Comparison of ENCODE assay signal across 8 cellular contexts in the genomic region with DNA sequence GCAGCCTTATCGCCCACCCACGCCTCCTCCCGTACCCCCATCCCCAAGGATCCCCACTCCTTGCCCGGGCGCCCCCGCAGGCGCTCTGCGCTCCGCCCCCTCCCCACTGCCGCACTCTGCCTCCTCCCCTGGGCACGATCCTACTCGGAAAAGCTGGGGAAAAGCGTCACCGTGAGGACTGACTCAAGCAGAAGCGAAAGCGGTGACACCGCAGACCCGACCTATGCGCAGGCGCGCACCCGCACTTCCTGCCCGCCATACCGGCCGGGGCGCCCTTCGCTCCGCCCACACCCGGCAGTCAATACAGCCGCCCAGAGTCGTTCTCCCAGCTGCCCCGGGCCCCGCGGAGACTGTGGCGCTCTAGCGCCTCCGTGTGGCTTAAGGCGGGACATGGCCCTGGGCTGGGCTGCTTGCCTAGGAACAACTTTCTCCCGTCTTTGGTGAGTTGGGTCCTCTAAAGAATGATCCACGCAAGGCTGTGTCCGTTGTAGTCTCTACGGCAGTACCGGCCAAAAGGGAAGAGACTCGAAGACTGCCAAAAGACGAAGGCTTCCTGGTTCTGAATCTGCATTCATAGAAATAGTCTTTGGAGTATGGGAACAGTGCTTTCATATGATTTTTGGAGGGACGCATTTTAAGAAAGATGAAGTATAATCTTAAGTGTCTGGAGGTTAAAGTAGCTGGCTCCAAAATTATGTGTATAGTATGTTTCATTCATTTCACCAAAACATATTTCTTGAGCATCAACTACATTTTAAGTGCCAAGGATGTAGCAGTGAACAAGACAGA. TPM values are rescaled to one million over a fixed set of nuclear protein-coding genes. Genes with fewer than 3 reads are reported as not detected.
DNase-seq lines count a peak whose midpoint lies in the region; ATAC-seq, FAIRE-seq and TF ChIP-seq lines count a peak whose summit lies in the region.

Gene OMA1 (minus strand): TSS at position 207 of the 789 bp plus-strand sequence. CDS start 7,432 bp downstream, outside the sequence.

- TF ChIP-seq POLR2A in GM12891 (IDR thresholded peaks at IDR 0.05; ENCODE audit: low read depth, low read length) (peak; percentile 80), prostate gland (IDR thresholded peaks at IDR 0.05) (peak; percentile 89)

- H3K9me3 ChIP-seq in prostate gland, result no peaks in the 10 kb centered on the region

- TF ChIP-seq CTCF in prostate gland (IDR thresholded peaks at IDR 0.05), result peak; percentile 95 to 99 (median 98)

- H3K4me1 ChIP-seq in prostate gland (replicated peaks), result no peaks in the 10 kb centered on the region

- DNase-seq in GM12891 (ENCODE audit: insufficient read length, low spot score) (peak; percentile 82), NCI-H146 (lab: John Stamatoyannopoulos, UW) (peak; percentile 97), amniotic stem cell (lab: John Stamatoyannopoulos, UW) (peak; percentile 93), left cardiac atrium (peak; percentile 98), prostate gland (ENCODE audit: low spot score) (peak; percentile 94), urothelium cell line (ENCODE audit: low spot score) (peak; percentile 99)

- no peaks in the 10 kb centered on the region for H3K27me3 ChIP-seq in prostate gland (replicated peaks; ENCODE audit: insufficient read depth)

- 1% methylated on average over 46 of the region's 46 CpGs for WGBS in prostate gland

- intact Hi-C loops in T-helper 1 cell treated with Interleukin-12 subunit alpha and Interleukin-12 subunit beta and Interleukin-4 antibody, amounts not matched to agents 30 ng/mL and 1 ng/mL, for 36 hours (cut with micrococcal nuclease), result loop anchor here (1.0 to 10.0 kb wide), 15 partner anchors 27 to 1714 kb away; partner anchors contain the start of genes HOOK1 and JUN
- intact Hi-C loops in left cardiac atrium (cut with DNase I), result no loop called here
- intact Hi-C loops in prostate gland (cut with DNase I), result loop anchor here (5.0 to 10.0 kb wide), 3 partner anchors 36 to 1714 kb away; no protein-coding TSS in a partner anchor

- H3K27ac ChIP-seq in prostate gland, result peak within 1 kb of the TSS; percentile 100

- peak; percentile 93 for ATAC-seq in HG02852 (IDR thresholded peaks at IDR 0.05; ENCODE audit: unreplicated experiment)
- peak; percentile 98 to 99 for ATAC-seq in left cardiac atrium

- H3K4me3 ChIP-seq in prostate gland, result peak within 1 kb of the TSS; percentile 74 to 81

- no peaks in the 10 kb centered on the region for H3K36me3 ChIP-seq in prostate gland

- FAIRE-seq in GM12891 (lab: Jason Lieb, UNC) (peak; percentile 100), urothelium cell line (lab: Jason Lieb, UNC) (peak; percentile 69)

TF ChIP-seq in GM12891, 5 proteins besides CTCF, POLR2A, EP300 and RAD21:
- 0 out of 2 replicates have a peak, but pooled peaks have one; percentile 55 for TF ChIP-seq TAF1 (IDR thresholded peaks at IDR 0.05; ENCODE audit: low read depth, low read length)
- peak; percentile 79 for TF ChIP-seq SPI1 (IDR thresholded peaks at IDR 0.05; ENCODE audit: low read depth, low read length)
- TF ChIP-seq PAX5 (IDR thresholded peaks at IDR 0.05; ENCODE audit: insufficient read depth, low read length, severe bottlenecking), result peak; percentile 53
- peak; percentile 72; the same call in 1 of the 2 replicates for TF ChIP-seq POU2F2 (IDR thresholded peaks at IDR 0.05; ENCODE audit: low read depth, low read length)
- TF ChIP-seq POLR2AphosphoS5 (IDR thresholded peaks at IDR 0.05; ENCODE audit: low read depth, low read length), result peak; percentile 92

RNA-seq across cellular contexts. Expression of gene OMA1, which starts in this region (rescaled TPM):
- 23.7 TPM for polyA plus RNA-seq in GM12891 (2012; ENCODE audit: low read depth, missing spikeins)
- 23.9 and 24.5 TPM in 2 replicates for total RNA-seq in T-helper 1 cell treated with Interleukin-12 subunit alpha and Interleukin-12 subunit beta and Interleukin-4 antibody, amounts not matched to agents 30 ng/mL and 1 ng/mL, for 36 hours
- total RNA-seq in left cardiac atrium, result 10 to 100 TPM; 20.1 to 22.4 TPM
- 10 to 100 TPM; 26.4 to 46.6 TPM for total RNA-seq in prostate gland

Comparison
In these comparisons a context has a peak if more than half of its experiments do, and no peak if none do; other contexts are left out.
1. Peak in every context shown above with its lines: DNase-seq, ATAC-seq, H3K4me3 ChIP-seq and H3K27ac ChIP-seq.
2. intact Hi-C loops: an anchor here in T-helper 1 cell treated with Interleukin-12 subunit alpha and Interleukin-12 subunit beta and Interleukin-4 antibody, amounts not matched to agents 30 ng/mL and 1 ng/mL, for 36 hours (1.0 to 10.0 kb wide) and prostate gland (5.0 to 10.0 kb wide); none called in left cardiac atrium.